In the genomic region with DNA sequence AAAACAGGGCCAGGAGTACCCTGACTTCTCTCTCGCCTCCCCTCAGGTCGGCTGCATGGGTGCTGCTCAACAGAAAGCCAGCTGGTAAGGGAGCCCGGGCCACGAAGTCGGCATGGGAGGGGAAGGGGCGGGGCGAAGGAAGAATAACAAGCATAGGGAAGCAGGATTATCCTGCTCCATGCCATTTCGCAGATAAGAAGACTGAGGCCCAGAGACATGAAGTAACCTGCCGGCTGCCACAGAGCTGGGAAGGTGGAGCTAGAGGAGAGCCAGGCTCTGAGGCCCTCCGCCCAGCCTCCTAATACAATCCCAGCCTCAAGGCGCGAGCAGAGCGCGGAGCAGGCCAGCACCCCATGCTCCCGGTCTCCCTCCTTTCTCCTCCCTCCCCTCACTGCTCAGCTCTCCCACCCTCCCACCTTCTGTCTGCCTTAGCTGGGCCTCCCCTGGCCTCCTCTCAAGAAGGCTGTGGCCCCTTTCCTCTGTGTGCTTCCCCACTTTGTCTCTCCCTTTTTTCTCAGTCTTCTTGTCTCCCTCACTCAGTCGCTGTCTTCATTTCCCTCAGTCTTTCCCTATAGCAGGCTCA, we compare ENCODE assay signal across 1 cellular context.
A peak's percentile ranks its signal among the peaks of the same experiment; 100 is the strongest.
TF ChIP-seq lines count a peak whose summit lies in the region.

No MANE protein-coding gene starts in this region.

TF ChIP-seq in HepG2, 621 proteins besides CTCF, POLR2A, EP300 and RAD21 (continued from another document and continues in another):
- TF ChIP-seq ZXDC (CRISPR knock-in tag; IDR thresholded peaks at IDR 0.05) (peak; percentile 16; the same call in 1 of the 2 replicates), ZNF574 (CRISPR knock-in tag; IDR thresholded peaks at IDR 0.05) (peak; percentile 15; the same call in 1 of the 2 replicates), SP4 (CRISPR knock-in tag; IDR thresholded peaks at IDR 0.05) (peak; percentile 13; the same call in 1 of the 2 replicates), ZC3H4 (CRISPR knock-in tag; IDR thresholded peaks at IDR 0.05; ENCODE audit: borderline replicate concordance) (0 out of 2 replicates have a peak, but pooled peaks have one; percentile 23), ZNF768 (CRISPR knock-in tag; IDR thresholded peaks at IDR 0.05) (peak; percentile 92), ZNF331 (CRISPR knock-in tag; IDR thresholded peaks at IDR 0.05) (0 out of 2 replicates have a peak, but pooled peaks have one; percentile 14), NRL (CRISPR knock-in tag; IDR thresholded peaks at IDR 0.05; ENCODE audit: borderline replicate concordance) (no peak), KDM1A (CRISPR knock-in tag; IDR thresholded peaks at IDR 0.05) (peak; percentile 51; the same call in 1 of the 2 replicates), MTA1 (CRISPR knock-in tag; IDR thresholded peaks at IDR 0.05; ENCODE audit: borderline replicate concordance) (0 out of 2 replicates have a peak, but pooled peaks have one; percentile 5), REL (CRISPR knock-in tag; conservative IDR thresholded peaks at IDR 0.05) (no peak), NCOA5 (CRISPR knock-in tag; IDR thresholded peaks at IDR 0.05) (no peak), PAWR (CRISPR knock-in tag; IDR thresholded peaks at IDR 0.05; ENCODE audit: borderline replicate concordance) (0 out of 2 replicates have a peak, but pooled peaks have one; percentile 73), ARNT2 (CRISPR knock-in tag; IDR thresholded peaks at IDR 0.05; ENCODE audit: low read depth) (0 out of 2 replicates have a peak, but pooled peaks have one; percentile 10), MYC (CRISPR knock-in tag; IDR thresholded peaks at IDR 0.05; ENCODE audit: borderline replicate concordance) (peak; percentile 27; the same call in 1 of the 2 replicates), ZNF350 (CRISPR knock-in tag; IDR thresholded peaks at IDR 0.05; ENCODE audit: borderline replicate concordance, low read depth) (0 out of 2 replicates have a peak, but pooled peaks have one; percentile 8), ZNF629 (CRISPR knock-in tag; conservative IDR thresholded peaks at IDR 0.05) (peak; percentile 94), REPIN1 (CRISPR knock-in tag; IDR thresholded peaks at IDR 0.05; ENCODE audit: borderline replicate concordance, low read depth) (no peak), WIZ (CRISPR knock-in tag; IDR thresholded peaks at IDR 0.05) (0 out of 2 replicates have a peak, but pooled peaks have one; percentile 5), KAT8 (CRISPR knock-in tag; IDR thresholded peaks at IDR 0.05) (no peak), KDM5B (CRISPR knock-in tag; IDR thresholded peaks at IDR 0.05; ENCODE audit: borderline replicate concordance) (0 out of 2 replicates have a peak, but pooled peaks have one; percentile 3), ZNF292 (CRISPR knock-in tag; IDR thresholded peaks at IDR 0.05; ENCODE audit: borderline replicate concordance, low read depth) (0 out of 2 replicates have a peak, but pooled peaks have one; percentile 26), SIN3A (IDR thresholded peaks at IDR 0.05; ENCODE audit: borderline replicate concordance, low read depth, low read length) (0 out of 2 replicates have a peak, but pooled peaks have one; percentile 38), ZNF510 (CRISPR knock-in tag; IDR thresholded peaks at IDR 0.05; ENCODE audit: low read depth) (0 out of 2 replicates have a peak, but pooled peaks have one; percentile 10), ZNF724P (CRISPR knock-in tag; IDR thresholded peaks at IDR 0.05; ENCODE audit: borderline replicate concordance) (0 out of 2 replicates have a peak, but pooled peaks have one; percentile 6), HDAC1 (CRISPR knock-in tag; IDR thresholded peaks at IDR 0.05) (0 out of 2 replicates have a peak, but pooled peaks have one; percentile 1), ZNF605 (CRISPR knock-in tag; IDR thresholded peaks at IDR 0.05) (0 out of 2 replicates have a peak, but pooled peaks have one; percentile 8), E2F2 (CRISPR knock-in tag; IDR thresholded peaks at IDR 0.05; ENCODE audit: borderline replicate concordance) (no peak), ZNF263 (CRISPR knock-in tag; IDR thresholded peaks at IDR 0.05) (peak; percentile 24; the same call in 1 of the 2 replicates), FOXC1 (CRISPR knock-in tag; IDR thresholded peaks at IDR 0.05; ENCODE audit: borderline replicate concordance) (peak; percentile 25; the same call in 1 of the 2 replicates), ZNF770 (CRISPR knock-in tag; IDR thresholded peaks at IDR 0.05) (0 out of 2 replicates have a peak, but pooled peaks have one; percentile 20), GATAD2A (CRISPR knock-in tag; IDR thresholded peaks at IDR 0.05) (no peak), ZNF329 (CRISPR knock-in tag; IDR thresholded peaks at IDR 0.05; ENCODE audit: low read depth) (0 out of 2 replicates have a peak, but pooled peaks have one; percentile 20), JUNB (CRISPR knock-in tag; IDR thresholded peaks at IDR 0.05; ENCODE audit: borderline replicate concordance) (no peak)
- TF ChIP-seq, protein P1, sequence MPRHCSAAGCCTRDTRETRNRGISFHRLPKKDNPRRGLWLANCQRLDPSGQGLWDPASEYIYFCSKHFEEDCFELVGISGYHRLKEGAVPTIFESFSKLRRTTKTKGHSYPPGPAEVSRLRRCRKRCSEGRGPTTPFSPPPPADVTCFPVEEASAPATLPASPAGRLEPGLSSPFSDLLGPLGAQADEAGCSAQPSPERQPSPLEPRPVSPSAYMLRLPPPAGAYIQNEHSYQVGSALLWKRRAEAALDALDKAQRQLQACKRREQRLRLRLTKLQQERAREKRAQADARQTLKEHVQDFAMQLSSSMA (CRISPR knock-in tag; IDR thresholded peaks at IDR 0.05), result no peak
- TF ChIP-seq, protein P2, sequence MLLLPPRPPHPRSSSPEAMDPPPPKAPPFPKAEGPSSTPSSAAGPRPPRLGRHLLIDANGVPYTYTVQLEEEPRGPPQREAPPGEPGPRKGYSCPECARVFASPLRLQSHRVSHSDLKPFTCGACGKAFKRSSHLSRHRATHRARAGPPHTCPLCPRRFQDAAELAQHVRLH (CRISPR knock-in tag; IDR thresholded peaks at IDR 0.05; ENCODE audit: borderline replicate concordance, low read depth), result peak; percentile 23; the same call in 1 of the 2 replicates
- TF ChIP-seq, protein P3, sequence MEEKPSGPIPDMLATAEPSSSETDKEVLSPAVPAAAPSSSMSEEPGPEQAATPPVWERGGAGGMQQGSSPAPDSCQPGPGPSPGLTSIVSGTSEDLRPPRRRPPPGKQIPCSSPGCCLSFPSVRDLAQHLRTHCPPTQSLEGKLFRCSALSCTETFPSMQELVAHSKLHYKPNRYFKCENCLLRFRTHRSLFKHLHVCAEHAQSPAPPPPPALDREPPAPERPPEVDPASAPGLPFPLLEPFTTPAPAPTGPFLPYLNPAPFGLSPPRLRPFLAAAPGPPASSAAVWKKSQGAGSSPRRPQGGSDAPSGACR (CRISPR knock-in tag; IDR thresholded peaks at IDR 0.05), result peak; percentile 66; the same call in 1 of the 2 replicates
- TF ChIP-seq, protein P4, sequence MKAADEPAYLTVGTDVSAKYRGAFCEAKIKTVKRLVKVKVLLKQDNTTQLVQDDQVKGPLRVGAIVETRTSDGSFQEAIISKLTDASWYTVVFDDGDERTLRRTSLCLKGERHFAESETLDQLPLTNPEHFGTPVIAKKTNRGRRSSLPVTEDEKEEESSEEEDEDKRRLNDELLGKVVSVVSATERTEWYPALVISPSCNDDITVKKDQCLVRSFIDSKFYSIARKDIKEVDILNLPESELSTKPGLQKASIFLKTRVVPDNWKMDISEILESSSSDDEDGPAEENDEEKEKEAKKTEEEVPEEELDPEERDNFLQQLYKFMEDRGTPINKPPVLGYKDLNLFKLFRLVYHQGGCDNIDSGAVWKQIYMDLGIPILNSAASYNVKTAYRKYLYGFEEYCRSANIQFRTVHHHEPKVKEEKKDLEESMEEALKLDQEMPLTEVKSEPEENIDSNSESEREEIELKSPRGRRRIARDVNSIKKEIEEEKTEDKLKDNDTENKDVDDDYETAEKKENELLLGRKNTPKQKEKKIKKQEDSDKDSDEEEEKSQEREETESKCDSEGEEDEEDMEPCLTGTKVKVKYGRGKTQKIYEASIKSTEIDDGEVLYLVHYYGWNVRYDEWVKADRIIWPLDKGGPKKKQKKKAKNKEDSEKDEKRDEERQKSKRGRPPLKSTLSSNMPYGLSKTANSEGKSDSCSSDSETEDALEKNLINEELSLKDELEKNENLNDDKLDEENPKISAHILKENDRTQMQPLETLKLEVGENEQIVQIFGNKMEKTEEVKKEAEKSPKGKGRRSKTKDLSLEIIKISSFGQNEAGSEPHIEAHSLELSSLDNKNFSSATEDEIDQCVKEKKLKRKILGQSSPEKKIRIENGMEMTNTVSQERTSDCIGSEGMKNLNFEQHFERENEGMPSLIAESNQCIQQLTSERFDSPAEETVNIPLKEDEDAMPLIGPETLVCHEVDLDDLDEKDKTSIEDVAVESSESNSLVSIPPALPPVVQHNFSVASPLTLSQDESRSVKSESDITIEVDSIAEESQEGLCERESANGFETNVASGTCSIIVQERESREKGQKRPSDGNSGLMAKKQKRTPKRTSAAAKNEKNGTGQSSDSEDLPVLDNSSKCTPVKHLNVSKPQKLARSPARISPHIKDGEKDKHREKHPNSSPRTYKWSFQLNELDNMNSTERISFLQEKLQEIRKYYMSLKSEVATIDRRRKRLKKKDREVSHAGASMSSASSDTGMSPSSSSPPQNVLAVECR (CRISPR knock-in tag; IDR thresholded peaks at IDR 0.05; ENCODE audit: borderline replicate concordance), result peak; percentile 21; the same call in 1 of the 2 replicates
- TF ChIP-seq, protein P5, sequence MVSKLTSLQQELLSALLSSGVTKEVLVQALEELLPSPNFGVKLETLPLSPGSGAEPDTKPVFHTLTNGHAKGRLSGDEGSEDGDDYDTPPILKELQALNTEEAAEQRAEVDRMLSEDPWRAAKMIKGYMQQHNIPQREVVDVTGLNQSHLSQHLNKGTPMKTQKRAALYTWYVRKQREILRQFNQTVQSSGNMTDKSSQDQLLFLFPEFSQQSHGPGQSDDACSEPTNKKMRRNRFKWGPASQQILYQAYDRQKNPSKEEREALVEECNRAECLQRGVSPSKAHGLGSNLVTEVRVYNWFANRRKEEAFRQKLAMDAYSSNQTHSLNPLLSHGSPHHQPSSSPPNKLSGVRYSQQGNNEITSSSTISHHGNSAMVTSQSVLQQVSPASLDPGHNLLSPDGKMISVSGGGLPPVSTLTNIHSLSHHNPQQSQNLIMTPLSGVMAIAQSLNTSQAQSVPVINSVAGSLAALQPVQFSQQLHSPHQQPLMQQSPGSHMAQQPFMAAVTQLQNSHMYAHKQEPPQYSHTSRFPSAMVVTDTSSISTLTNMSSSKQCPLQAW (CRISPR knock-in tag; IDR thresholded peaks at IDR 0.05), result peak; percentile 14; the same call in 1 of the 2 replicates
- TF ChIP-seq, protein P6, sequence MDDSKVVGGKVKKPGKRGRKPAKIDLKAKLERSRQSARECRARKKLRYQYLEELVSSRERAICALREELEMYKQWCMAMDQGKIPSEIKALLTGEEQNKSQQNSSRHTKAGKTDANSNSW (CRISPR knock-in tag; IDR thresholded peaks at IDR 0.05; ENCODE audit: borderline replicate concordance), result no peak
